ENCODE assay signal across 8 cellular contexts in genomic region chr4:84582302-84582987, GRCh38.
DNase-seq lines count a peak whose midpoint lies in the region; ATAC-seq lines count a peak whose summit lies in the region.

No MANE protein-coding gene starts in this region.

- DNase-seq in AG08396 (ENCODE audit: low spot score) (peak; percentile 79), NCI-H774 (lab: John Stamatoyannopoulos, UW) (peak; percentile 68), medulla oblongata (ENCODE audit: extremely low spot score) (peak; percentile 85)
- DNase-seq in activated CD8-positive, alpha-beta memory T cell treated with anti-CD3 and anti-CD28 coated beads for 1 hour (ENCODE audit: extremely low read depth in 1 of 2, low read depth in 1 of 2) = peak; percentile 77 to 79
- peak; percentile 90 for DNase-seq in effector CD8-positive, alpha-beta T cell (lab: John Stamatoyannopoulos, UW)
- DNase-seq in stimulated activated CD4-positive, alpha-beta T cell treated with anti-CD3 and anti-CD28 coated beads, TNF-alpha, amount 100 ng/mL, for 4 hours (ENCODE audit: low read depth in 3 of 3) = peak; percentile 87 to 92 (median 88)

- ATAC-seq in GM19324 (IDR thresholded peaks at IDR 0.05; ENCODE audit: low FRiP score, unreplicated experiment) (peak; percentile 74), HG03457 (IDR thresholded peaks at IDR 0.05; ENCODE audit: unreplicated experiment) (peak; percentile 81)

Comparison
In these comparisons a context has a peak if more than half of its experiments do, and no peak if none do; other contexts are left out.
1. Peak in every context shown above with its lines: DNase-seq and ATAC-seq.